11 cellular contexts compared by ENCODE assay signal in genomic region chr3:188792788-188793187, GRCh38.
DNase-seq lines count a peak whose midpoint lies in the region; ATAC-seq and TF ChIP-seq lines count a peak whose summit lies in the region.
"Had no signal": no experiment of that assay in that cellular context is flagged by ENCODE, and none has a peak within 500 bp of the region (broad histone marks: within the 10 kb centered on the region; RNA-seq: fewer than 3 reads in every experiment).

No MANE protein-coding gene starts in this region.

- H3K4me1 Mint-ChIP-seq in CD14-positive monocyte (peaks cover 52% of the 10 kb centered on the region), nephron (peaks cover 36% of the 10 kb centered on the region)

- no peak for DNase-seq in CD14-positive monocyte (ENCODE audit: low spot score)
- peak; percentile 2 for DNase-seq in NB4 (ENCODE audit: low read depth)
- DNase-seq in fibroblast of gingiva (ENCODE audit: low read depth) = peak; percentile 22
- DNase-seq in left colon = no peak
- DNase-seq in GM13976 (ENCODE audit: low spot score) = no peak
- DNase-seq: NCI-H526 had no signal

- H3K9me3 Mint-ChIP-seq in CD14-positive monocyte (peaks cover 0 to 2% (median 0%) of the 10 kb centered on the region in 7 donors), nephron (no peaks in the 10 kb centered on the region)
- H3K9me3 Mint-ChIP-seq: immature natural killer cell had no signal

- H3K27ac Mint-ChIP-seq in CD14-positive monocyte = peak overlapping the region in 6 of 7 donors; percentile 51 to 80 (median 66)
- peak overlapping the region; percentile 5 to 73 (median 26) for H3K27ac Mint-ChIP-seq in nephron

- H3K36me3 Mint-ChIP-seq in CD14-positive monocyte (peaks cover 17 to 22% of the 10 kb centered on the region in 2 donors), nephron (ENCODE audit: low read depth) (peaks cover 4% of the 10 kb centered on the region)

- H3K4me3 ChIP-seq in NB4 (ENCODE audit: low read depth, low read length) = no peak overlapping the region
- H3K4me3 ChIP-seq: body of pancreas had no signal

- TF ChIP-seq POLR2A in NB4 (IDR thresholded peaks at IDR 0.05; ENCODE audit: extremely low read depth, insufficient read length) = no peak

- H3K4me3 Mint-ChIP-seq in CD14-positive monocyte = peak overlapping the region in 1 of 2 donors; percentile 33
- no peak overlapping the region for H3K4me3 Mint-ChIP-seq in nephron
- H3K4me3 Mint-ChIP-seq: immature natural killer cell had no signal

- TF ChIP-seq CTCF in CD14-positive monocyte (IDR thresholded peaks at IDR 0.05) (peak; percentile 33), NB4 (IDR thresholded peaks at IDR 0.05; ENCODE audit: low read depth, low read length) (no peak), nephron (IDR thresholded peaks at IDR 0.05; ENCODE audit: unreplicated experiment in 3 of 3) (peak; percentile 28 to 41 (median 38)), GM13976 (IDR thresholded peaks at IDR 0.05; ENCODE audit: borderline replicate concordance, control extremely low read depth, extremely low read depth, insufficient read depth, missing control alignments) (no peak)

- no peaks in the 10 kb centered on the region for H3K27me3 Mint-ChIP-seq in CD14-positive monocyte (ENCODE audit: low read depth in 3 of 3)
- H3K27me3 Mint-ChIP-seq in nephron (ENCODE audit: low read depth) = no peaks in the 10 kb centered on the region

- ATAC-seq in left colon (no peak), GM19328 (IDR thresholded peaks at IDR 0.05; ENCODE audit: unreplicated experiment) (no peak), GM18907 (IDR thresholded peaks at IDR 0.05; ENCODE audit: unreplicated experiment) (no peak)
- ATAC-seq: body of pancreas had no signal

- in situ Hi-C loops in GM13976 (cut with MboI; ENCODE audit: low sequenced_read_pairs, unreplicated experiment) = no loop called here

- intact Hi-C loops in CD14-positive monocyte (cut with micrococcal nuclease) = loop anchor here in 1 of 2 donors (10.0 kb wide), 1 partner anchor 152 kb away; no protein-coding TSS in a partner anchor
- intact Hi-C loops in left colon (cut with DNase I, micrococcal nuclease) = no loop called here

Comparison
In these comparisons a context has a peak if more than half of its experiments do, and no peak if none do; other contexts are left out.
1. DNase-seq: peak in NB4 (single experiment) and fibroblast of gingiva (single experiment); none in CD14-positive monocyte (single experiment), left colon (0 of 2) and GM13976 (single experiment).
2. CTCF ChIP-seq: peak in CD14-positive monocyte (single experiment) and nephron (3 of 3); none in NB4 (single experiment) and GM13976 (single experiment).